Comparison of ENCODE assay signal across 9 cellular contexts in genomic region chr1:6027591-6027990, GRCh38. TPM values are rescaled to one million over a fixed set of nuclear protein-coding genes. Genes with fewer than 3 reads are reported as not detected.
A peak's percentile ranks its signal among the peaks of the same experiment; 100 is the strongest.
DNase-seq lines count a peak whose midpoint lies in the region; ATAC-seq and TF ChIP-seq lines count a peak whose summit lies in the region.
"Had no signal": no experiment of that assay in that cellular context is flagged by ENCODE, and none has a peak within 500 bp of the region (broad histone marks: within the 10 kb centered on the region; RNA-seq: fewer than 3 reads in every experiment).

No MANE protein-coding gene starts in this region.

- ATAC-seq in GM18520 (IDR thresholded peaks at IDR 0.05; ENCODE audit: unreplicated experiment), result no peak
- no peak for ATAC-seq in HG02798 (IDR thresholded peaks at IDR 0.05; ENCODE audit: poor library complexity, unreplicated experiment)
- no peak for ATAC-seq in GM21737 (IDR thresholded peaks at IDR 0.05; ENCODE audit: unreplicated experiment)

- CTCF ChIA-PET in activated naive CD4-positive, alpha-beta T cell treated with anti-CD3 and anti-CD28 coated beads, Interleukin-2, amount 10 ng/mL, durations not matched to agents 7 days and 5 days (lab: Charles Lee), result interaction anchor here (0.8 to 1.0 kb wide), 2 partner anchors 10 to 33 kb away, joined by 3 to 4 read pairs; no protein-coding TSS in a partner anchor

- H3K4me3 ChIP-seq in esophagus muscularis mucosa, result peak overlapping the region in 3 of 4 donors; percentile 28 to 43 (median 32)
- H3K4me3 ChIP-seq in subcutaneous abdominal adipose tissue (ENCODE audit: low read depth in 1 of 5, low read length in 5 of 5), result peak overlapping the region in 3 of 5 donors; percentile 18 to 59 (median 42)
- H3K4me3 ChIP-seq: HAP-1 had no signal

- WGBS in esophagus muscularis mucosa, result 63% methylated on average over 5 of the region's 10 CpGs

- H3K36me3 ChIP-seq in esophagus muscularis mucosa (no peaks in the 10 kb centered on the region), subcutaneous abdominal adipose tissue (ENCODE audit: control insufficient read depth in 5 of 5, insufficient read depth in 5 of 5, low read length in 5 of 5) (peaks cover 0 to 4% (median 0%) of the 10 kb centered on the region in 5 donors)
- H3K36me3 ChIP-seq: HAP-1 had no signal

- no peaks in the 10 kb centered on the region for H3K9me3 ChIP-seq in esophagus muscularis mucosa
- H3K9me3 ChIP-seq in subcutaneous abdominal adipose tissue (ENCODE audit: control insufficient read depth in 5 of 5, low read length in 5 of 5), result no peaks in the 10 kb centered on the region
- H3K9me3 ChIP-seq: HAP-1 had no signal

- H3K4me1 Mint-ChIP-seq in activated naive CD4-positive, alpha-beta T cell treated with anti-CD3 and anti-CD28 coated beads, Interleukin-2, amount 10 ng/mL, durations not matched to agents 7 days and 5 days, result peaks cover 61% of the 10 kb centered on the region

- no peaks in the 10 kb centered on the region for H3K27me3 Mint-ChIP-seq in activated naive CD4-positive, alpha-beta T cell treated with anti-CD3 and anti-CD28 coated beads, Interleukin-2, amount 10 ng/mL, durations not matched to agents 7 days and 5 days

- peak overlapping the region; percentile 99 for H3K27ac Mint-ChIP-seq in activated naive CD4-positive, alpha-beta T cell treated with anti-CD3 and anti-CD28 coated beads, Interleukin-2, amount 10 ng/mL, durations not matched to agents 7 days and 5 days

- H3K27ac ChIP-seq in esophagus muscularis mucosa (replicated peaks in 1 of 4), result no peak overlapping the region
- no peak overlapping the region for H3K27ac ChIP-seq in subcutaneous abdominal adipose tissue (ENCODE audit: low read depth, low read length)

- peaks cover 43% of the 10 kb centered on the region for H3K36me3 Mint-ChIP-seq in activated naive CD4-positive, alpha-beta T cell treated with anti-CD3 and anti-CD28 coated beads, Interleukin-2, amount 10 ng/mL, durations not matched to agents 7 days and 5 days

- H3K27me3 ChIP-seq in esophagus muscularis mucosa (peaks cover 0 to 27% (median 0%) of the 10 kb centered on the region in 4 donors), subcutaneous abdominal adipose tissue (ENCODE audit: control insufficient read depth in 5 of 5, insufficient read depth in 4 of 5, low read length in 5 of 5) (peaks cover 4 to 13% (median 7%) of the 10 kb centered on the region in 5 donors)

- no peaks in the 10 kb centered on the region for H3K9me3 Mint-ChIP-seq in activated naive CD4-positive, alpha-beta T cell treated with anti-CD3 and anti-CD28 coated beads, Interleukin-2, amount 10 ng/mL, durations not matched to agents 7 days and 5 days

- intact Hi-C loops in esophagus muscularis mucosa (cut with DNase I), result no loop called here

- H3K9ac ChIP-seq in subcutaneous abdominal adipose tissue (ENCODE audit: low read length in 5 of 5), result no peak overlapping the region

- no peak for TF ChIP-seq CTCF in esophagus muscularis mucosa (IDR thresholded peaks at IDR 0.05)

- H3K4me1 ChIP-seq in esophagus muscularis mucosa (peaks cover 6 to 13% (median 11%) of the 10 kb centered on the region in 4 donors), subcutaneous abdominal adipose tissue (ENCODE audit: control insufficient read depth in 5 of 5, insufficient read depth in 5 of 5, low read length in 5 of 5) (peaks cover 0 to 50% (median 10%) of the 10 kb centered on the region in 5 donors)
- H3K4me1 ChIP-seq: HAP-1 had no signal

- DNase-seq in activated naive CD4-positive, alpha-beta T cell treated with anti-CD3 and anti-CD28 coated beads, Interleukin-2, amount 10 ng/mL, durations not matched to agents 7 days and 5 days, result peak; percentile 48
- no peak for DNase-seq in activated naive CD4-positive, alpha-beta T cell (lab: John Stamatoyannopoulos, UW)
- DNase-seq in SKM-1 treated with dmso at 0.1 percent for 144 hours (lab: John Stamatoyannopoulos, UW; ENCODE audit: unreplicated experiment) (peak; percentile 49), esophagus muscularis mucosa (ENCODE audit: extremely low spot score) (no peak)

- no peak for TF ChIP-seq POLR2A in esophagus muscularis mucosa (IDR thresholded peaks at IDR 0.05; ENCODE audit: low read depth)

- no peak for TF ChIP-seq EP300 in esophagus muscularis mucosa (IDR thresholded peaks at IDR 0.05)

- peak overlapping the region; percentile 97 for H3K4me3 Mint-ChIP-seq in activated naive CD4-positive, alpha-beta T cell treated with anti-CD3 and anti-CD28 coated beads, Interleukin-2, amount 10 ng/mL, durations not matched to agents 7 days and 5 days

RNA-seq across cellular contexts. Expression of gene KCNAB2, which starts 18.1 kb away (rescaled TPM):
- 10 to 100 TPM; 10.4 to 19.3 (median 13.2) TPM for total RNA-seq in esophagus muscularis mucosa

RNA-seq across cellular contexts. Expression of gene NPHP4, which starts 35.4 kb away (rescaled TPM):
- 1 to 10 TPM; 6.5 to 9.1 (median 8.0) TPM for total RNA-seq in esophagus muscularis mucosa

Comparison
In these comparisons a context has a peak if more than half of its experiments do, and no peak if none do; other contexts are left out.
1. DNase-seq: peak in activated naive CD4-positive, alpha-beta T cell treated with anti-CD3 and anti-CD28 coated beads, Interleukin-2, amount 10 ng/mL, durations not matched to agents 7 days and 5 days (single experiment) and SKM-1 treated with dmso at 0.1 percent for 144 hours (single experiment); none in activated naive CD4-positive, alpha-beta T cell (0 of 4) and esophagus muscularis mucosa (single experiment).